Comparison of ENCODE assay signal across 7 cellular contexts in the genomic region with DNA sequence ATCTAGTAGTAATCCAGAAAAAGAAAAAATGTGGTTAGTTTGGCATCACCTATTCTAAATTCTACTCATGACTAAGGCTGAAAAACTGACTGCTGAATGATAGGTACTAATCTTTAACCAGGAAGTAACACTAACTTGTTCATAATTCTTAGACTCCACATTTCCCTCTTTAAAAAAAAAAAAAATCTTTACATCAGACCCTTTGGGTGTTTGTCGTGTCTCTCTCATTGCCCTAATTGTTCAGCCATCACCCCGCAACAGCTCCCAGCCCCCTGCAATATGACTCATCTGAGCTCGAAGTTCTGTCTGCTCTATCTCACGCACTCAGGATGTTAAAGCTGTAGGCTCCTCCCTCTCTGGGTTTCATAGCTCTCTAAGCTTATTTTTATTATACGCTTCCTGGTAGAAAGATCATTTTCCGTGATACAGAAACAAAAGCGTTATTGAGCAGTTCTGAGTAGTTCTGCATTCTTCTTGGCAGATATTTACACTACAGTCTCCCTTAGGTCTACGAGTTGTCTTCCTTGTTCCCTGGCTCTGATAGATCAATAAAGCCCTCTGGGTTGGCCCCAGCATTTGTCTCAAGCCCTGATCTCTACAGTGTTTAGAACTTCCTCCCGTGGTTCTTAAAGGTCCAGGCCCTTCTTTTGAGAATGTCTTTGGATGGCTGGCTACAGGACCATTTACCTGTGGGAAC.
DNase-seq lines count a peak whose midpoint lies in the region; ATAC-seq and TF ChIP-seq lines count a peak whose summit lies in the region.

No MANE protein-coding gene starts in this region.

- H3K4me3 ChIP-seq in lung: no peak overlapping the region

- no peaks in the 10 kb centered on the region for H3K36me3 ChIP-seq in lung (ENCODE audit: control insufficient read depth in 2 of 2, insufficient read depth in 2 of 2, low read length in 2 of 2)

- DNase-seq in SW480 (ENCODE audit: low spot score) (peak; percentile 59), lung (ENCODE audit: low spot score) (no peak), T1000 (lab: John Stamatoyannopoulos, UW) (no peak)
- peak; percentile 57 for DNase-seq in activated naive CD8-positive, alpha-beta T cell treated with anti-CD3 and anti-CD28 coated beads, Interleukin-2, amount 50 U/mL, for 16 hours (ENCODE audit: low read depth, low spot score)
- peak; percentile 20 to 71 for DNase-seq in stimulated activated CD8-positive, alpha-beta memory T cell treated with anti-CD3 and anti-CD28 coated beads, Interleukin-7, amount 100 ng/mL, for 48 hours (ENCODE audit: extremely low read depth in 1 of 2, low read depth in 1 of 2)

- peak overlapping the region; percentile 54 to 63 for H3K27ac ChIP-seq in lung (ENCODE audit: low read depth in 1 of 2, low read length in 1 of 2)

- no peaks in the 10 kb centered on the region for H3K9me3 ChIP-seq in lung (ENCODE audit: control insufficient read depth in 2 of 2, insufficient read depth in 1 of 2, low read length in 1 of 2)

- H3K4me1 ChIP-seq in lung (ENCODE audit: control insufficient read depth in 2 of 2, insufficient read depth in 2 of 2, low read length in 2 of 2): no peaks in the 10 kb centered on the region

- no peaks in the 10 kb centered on the region for H3K27me3 ChIP-seq in lung (ENCODE audit: control insufficient read depth, insufficient read depth)

- TF ChIP-seq CTCF in lung (IDR thresholded peaks at IDR 0.05; ENCODE audit: control extremely low read depth, extremely low read depth): no peak

- WGBS in lung, 2 donors: 9 to 14% methylated on average over 9 of the region's 9 CpGs

- ATAC-seq in GM19023 (IDR thresholded peaks at IDR 0.05; ENCODE audit: unreplicated experiment): peak; percentile 97
- ATAC-seq in HG03103 (IDR thresholded peaks at IDR 0.05; ENCODE audit: low read depth, unreplicated experiment): peak; percentile 86
- ATAC-seq in lung (ENCODE audit: insufficient read depth, low FRiP score): no peak

Comparison
In these comparisons a context has a peak if more than half of its experiments do, and no peak if none do; other contexts are left out.
1. DNase-seq: peak in SW480 (single experiment), activated naive CD8-positive, alpha-beta T cell treated with anti-CD3 and anti-CD28 coated beads, Interleukin-2, amount 50 U/mL, for 16 hours (single experiment) and stimulated activated CD8-positive, alpha-beta memory T cell treated with anti-CD3 and anti-CD28 coated beads, Interleukin-7, amount 100 ng/mL, for 48 hours (2 of 2); none in lung (single experiment) and T1000 (single experiment).